Comparison of ENCODE assay signal across 28 cellular contexts in genomic region chr4:46945062-46945461, GRCh38. TPM values are rescaled to one million over a fixed set of nuclear protein-coding genes. Genes with fewer than 3 reads are reported as not detected.
"Had no signal": no experiment of that assay in that cellular context is flagged by ENCODE, and none has a peak within 500 bp of the region (broad histone marks: within the 10 kb centered on the region; RNA-seq: fewer than 3 reads in every experiment).

No MANE protein-coding gene starts in this region.

- H3K9me3 ChIP-seq: breast epithelium, SJCRH30, SK-N-SH had no signal

- H3K36me3 ChIP-seq: breast epithelium, SJCRH30 had no signal

- H3K4me1 ChIP-seq: breast epithelium, SJCRH30 had no signal

- H3K4me2 ChIP-seq: KMS-11, SK-N-SH had no signal

- ATAC-seq: activated CD8-positive, alpha-beta T cell treated with anti-CD3 and anti-CD28 coated beads, Interleukin-2, amount 10 ng/mL, durations not matched to agents 7 days and 5 days had no signal

- H3K27me3 ChIP-seq: breast epithelium, SJCRH30 had no signal

- DNase-seq: activated CD4-positive, alpha-beta T cell treated with anti-CD3 and anti-CD28 coated beads for 48 hours; activated CD4-positive, alpha-beta T cell treated with anti-CD3 and anti-CD28 coated beads, Interleukin-2, amount 50 U/mL, for 4 hours; activated CD4-positive, CD25-positive, alpha-beta regulatory T cell treated with anti-CD3 and anti-CD28 coated beads, Interleukin-2, amount 50 U/mL, for 72 hours; activated CD8-positive, alpha-beta memory T cell treated with anti-CD3 and anti-CD28 coated beads, Interleukin-2, amount 50 U/mL, for 48 hours; activated CD8-positive, alpha-beta T cell treated with anti-CD3 and anti-CD28 coated beads, Interleukin-2, amount 10 ng/mL, durations not matched to agents 7 days and 5 days; activated effector memory CD4-positive, alpha-beta T cell treated with Interleukin-2 at 50 U/mL for 16 hours; activated naive CD4-positive, alpha-beta T cell; activated T-cell treated with anti-CD3 and anti-CD28 coated beads, Interleukin-2, amount 50 U/mL, for 1 hour; aorta; central memory CD4-positive, alpha-beta T cell; NCI-H1092; NCI-H2029; NCI-H2107; NCI-H2171 treated with DMSO at 0.1 percent for 48 hours; NCI-H345; NCI-H510A; NCI-H526 treated with DMSO at 0.1 percent for 48 hours; NCI-H82; SJCRH30; SK-N-SH; T-helper 1 cell had no signal

- H3K9ac ChIP-seq: KMS-11, SK-N-SH had no signal

- H3K4me3 ChIP-seq: breast epithelium, SJCRH30 had no signal

- H3K27ac ChIP-seq: breast epithelium, KMS-11, SJCRH30 had no signal

RNA-seq across cellular contexts. Expression of gene COX7B2, which starts 36.0 kb away (rescaled TPM):
- total RNA-seq: activated CD8-positive, alpha-beta T cell treated with anti-CD3 and anti-CD28 coated beads, Interleukin-2, amount 10 ng/mL, durations not matched to agents 7 days and 5 days; activated T-helper 1 cell treated with anti-CD3 and anti-CD28 coated beads, Interleukin-12 subunit alpha, Interleukin-12 subunit beta, Interleukin-2, Interleukin-4 antibody, amounts not matched to agents 30 ng/mL and 10 ng/mL and 1 ng/mL, durations not matched to agents 14 hours and 24 hours and 36 hours; aorta; breast epithelium; MCF 10A; OCI-LY7; RPMI7951; SJCRH30; T-helper 2 cell treated with Interferon-gamma antibody and Interleukin-4, amounts not matched to agents 100 ng/mL and 5 ng/mL, for 36 hours had no signal
- polyA plus RNA-seq: aorta, SK-N-SH had no signal

RNA-seq across cellular contexts. Expression of gene GABRA4, which starts 48.3 kb away (rescaled TPM):
- total RNA-seq: activated CD8-positive, alpha-beta T cell treated with anti-CD3 and anti-CD28 coated beads, Interleukin-2, amount 10 ng/mL, durations not matched to agents 7 days and 5 days; activated T-helper 1 cell treated with anti-CD3 and anti-CD28 coated beads, Interleukin-12 subunit alpha, Interleukin-12 subunit beta, Interleukin-2, Interleukin-4 antibody, amounts not matched to agents 30 ng/mL and 10 ng/mL and 1 ng/mL, durations not matched to agents 14 hours and 24 hours and 36 hours; MCF 10A; OCI-LY7; RPMI7951; SJCRH30; T-helper 2 cell treated with Interferon-gamma antibody and Interleukin-4, amounts not matched to agents 100 ng/mL and 5 ng/mL, for 36 hours had no signal
- polyA plus RNA-seq: SK-N-SH had no signal
